ENCODE assay signal across 1 cellular context in the genomic region with DNA sequence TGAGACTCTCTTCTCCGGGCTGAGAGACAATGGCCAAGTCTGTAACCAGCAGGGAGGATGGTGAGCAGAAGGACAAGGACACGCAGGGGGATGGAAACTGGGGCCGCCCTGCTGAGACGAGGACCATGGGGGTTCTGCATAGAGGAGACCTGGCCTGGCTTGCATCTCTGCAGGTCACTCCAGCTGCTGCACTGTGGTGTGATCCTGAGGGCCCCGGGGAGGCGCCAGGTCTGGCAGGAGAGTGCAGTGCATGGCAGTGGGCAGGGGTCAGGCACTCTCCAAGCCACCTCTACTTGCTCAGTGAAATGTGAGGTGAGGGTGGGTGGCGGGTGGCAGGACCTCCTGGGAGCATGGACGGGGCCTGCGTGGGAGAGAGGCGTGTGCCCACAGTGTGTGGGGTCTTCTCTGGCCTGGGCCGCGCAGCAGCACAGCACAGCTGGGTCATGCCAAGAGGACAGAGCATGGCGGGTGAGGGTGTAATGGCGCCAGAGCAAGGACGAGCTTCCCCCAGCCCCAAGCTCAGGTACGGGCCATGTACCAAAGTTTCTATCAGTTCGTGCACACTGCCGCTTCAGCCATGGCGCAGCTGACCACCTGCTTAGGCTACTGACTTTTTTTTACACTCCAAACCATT.
TF ChIP-seq lines count a peak whose summit lies in the region.

No MANE protein-coding gene starts in this region.

TF ChIP-seq in GM23338, 12 proteins besides CTCF, POLR2A, EP300 and RAD21:
- TF ChIP-seq, protein P1, sequence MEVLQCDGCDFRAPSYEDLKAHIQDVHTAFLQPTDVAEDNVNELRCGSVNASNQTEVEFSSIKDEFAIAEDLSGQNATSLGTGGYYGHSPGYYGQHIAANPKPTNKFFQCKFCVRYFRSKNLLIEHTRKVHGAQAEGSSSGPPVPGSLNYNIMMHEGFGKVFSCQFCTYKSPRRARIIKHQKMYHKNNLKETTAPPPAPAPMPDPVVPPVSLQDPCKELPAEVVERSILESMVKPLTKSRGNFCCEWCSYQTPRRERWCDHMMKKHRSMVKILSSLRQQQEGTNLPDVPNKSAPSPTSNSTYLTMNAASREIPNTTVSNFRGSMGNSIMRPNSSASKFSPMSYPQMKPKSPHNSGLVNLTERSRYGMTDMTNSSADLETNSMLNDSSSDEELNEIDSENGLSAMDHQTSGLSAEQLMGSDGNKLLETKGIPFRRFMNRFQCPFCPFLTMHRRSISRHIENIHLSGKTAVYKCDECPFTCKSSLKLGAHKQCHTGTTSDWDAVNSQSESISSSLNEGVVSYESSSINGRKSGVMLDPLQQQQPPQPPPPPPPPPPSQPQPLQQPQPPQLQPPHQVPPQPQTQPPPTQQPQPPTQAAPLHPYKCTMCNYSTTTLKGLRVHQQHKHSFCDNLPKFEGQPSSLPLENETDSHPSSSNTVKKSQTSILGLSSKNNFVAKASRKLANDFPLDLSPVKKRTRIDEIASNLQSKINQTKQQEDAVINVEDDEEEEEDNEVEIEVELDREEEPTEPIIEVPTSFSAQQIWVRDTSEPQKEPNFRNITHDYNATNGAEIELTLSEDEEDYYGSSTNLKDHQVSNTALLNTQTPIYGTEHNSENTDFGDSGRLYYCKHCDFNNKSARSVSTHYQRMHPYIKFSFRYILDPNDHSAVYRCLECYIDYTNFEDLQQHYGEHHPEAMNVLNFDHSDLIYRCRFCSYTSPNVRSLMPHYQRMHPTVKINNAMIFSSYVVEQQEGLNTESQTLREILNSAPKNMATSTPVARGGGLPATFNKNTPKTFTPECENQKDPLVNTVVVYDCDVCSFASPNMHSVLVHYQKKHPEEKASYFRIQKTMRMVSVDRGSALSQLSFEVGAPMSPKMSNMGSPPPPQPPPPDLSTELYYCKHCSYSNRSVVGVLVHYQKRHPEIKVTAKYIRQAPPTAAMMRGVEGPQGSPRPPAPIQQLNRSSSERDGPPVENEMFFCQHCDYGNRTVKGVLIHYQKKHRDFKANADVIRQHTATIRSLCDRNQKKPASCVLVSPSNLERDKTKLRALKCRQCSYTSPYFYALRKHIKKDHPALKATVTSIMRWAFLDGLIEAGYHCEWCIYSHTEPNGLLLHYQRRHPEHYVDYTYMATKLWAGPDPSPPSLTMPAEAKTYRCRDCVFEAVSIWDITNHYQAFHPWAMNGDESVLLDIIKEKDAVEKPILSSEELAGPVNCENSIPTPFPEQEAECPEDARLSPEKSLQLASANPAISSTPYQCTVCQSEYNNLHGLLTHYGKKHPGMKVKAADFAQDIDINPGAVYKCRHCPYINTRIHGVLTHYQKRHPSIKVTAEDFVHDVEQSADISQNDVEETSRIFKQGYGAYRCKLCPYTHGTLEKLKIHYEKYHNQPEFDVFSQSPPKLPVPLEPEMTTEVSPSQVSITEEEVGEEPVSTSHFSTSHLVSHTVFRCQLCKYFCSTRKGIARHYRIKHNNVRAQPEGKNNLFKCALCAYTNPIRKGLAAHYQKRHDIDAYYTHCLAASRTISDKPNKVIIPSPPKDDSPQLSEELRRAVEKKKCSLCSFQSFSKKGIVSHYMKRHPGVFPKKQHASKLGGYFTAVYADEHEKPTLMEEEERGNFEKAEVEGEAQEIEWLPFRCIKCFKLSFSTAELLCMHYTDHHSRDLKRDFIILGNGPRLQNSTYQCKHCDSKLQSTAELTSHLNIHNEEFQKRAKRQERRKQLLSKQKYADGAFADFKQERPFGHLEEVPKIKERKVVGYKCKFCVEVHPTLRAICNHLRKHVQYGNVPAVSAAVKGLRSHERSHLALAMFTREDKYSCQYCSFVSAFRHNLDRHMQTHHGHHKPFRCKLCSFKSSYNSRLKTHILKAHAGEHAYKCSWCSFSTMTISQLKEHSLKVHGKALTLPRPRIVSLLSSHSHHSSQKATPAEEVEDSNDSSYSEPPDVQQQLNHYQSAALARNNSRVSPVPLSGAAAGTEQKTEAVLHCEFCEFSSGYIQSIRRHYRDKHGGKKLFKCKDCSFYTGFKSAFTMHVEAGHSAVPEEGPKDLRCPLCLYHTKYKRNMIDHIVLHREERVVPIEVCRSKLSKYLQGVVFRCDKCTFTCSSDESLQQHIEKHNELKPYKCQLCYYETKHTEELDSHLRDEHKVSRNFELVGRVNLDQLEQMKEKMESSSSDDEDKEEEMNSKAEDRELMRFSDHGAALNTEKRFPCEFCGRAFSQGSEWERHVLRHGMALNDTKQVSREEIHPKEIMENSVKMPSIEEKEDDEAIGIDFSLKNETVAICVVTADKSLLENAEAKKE (CRISPR knock-in tag; IDR thresholded peaks at IDR 0.05) = no peak
- TF ChIP-seq, protein P2, sequence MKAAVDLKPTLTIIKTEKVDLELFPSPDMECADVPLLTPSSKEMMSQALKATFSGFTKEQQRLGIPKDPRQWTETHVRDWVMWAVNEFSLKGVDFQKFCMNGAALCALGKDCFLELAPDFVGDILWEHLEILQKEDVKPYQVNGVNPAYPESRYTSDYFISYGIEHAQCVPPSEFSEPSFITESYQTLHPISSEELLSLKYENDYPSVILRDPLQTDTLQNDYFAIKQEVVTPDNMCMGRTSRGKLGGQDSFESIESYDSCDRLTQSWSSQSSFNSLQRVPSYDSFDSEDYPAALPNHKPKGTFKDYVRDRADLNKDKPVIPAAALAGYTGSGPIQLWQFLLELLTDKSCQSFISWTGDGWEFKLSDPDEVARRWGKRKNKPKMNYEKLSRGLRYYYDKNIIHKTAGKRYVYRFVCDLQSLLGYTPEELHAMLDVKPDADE (IDR thresholded peaks at IDR 0.05) = no peak
- TF ChIP-seq POLR2AphosphoS5 (IDR thresholded peaks at IDR 0.05; ENCODE audit: low read depth) = no peak
- TF ChIP-seq NANOG (IDR thresholded peaks at IDR 0.05; ENCODE audit: borderline replicate concordance) = no peak
- TF ChIP-seq, protein P3, sequence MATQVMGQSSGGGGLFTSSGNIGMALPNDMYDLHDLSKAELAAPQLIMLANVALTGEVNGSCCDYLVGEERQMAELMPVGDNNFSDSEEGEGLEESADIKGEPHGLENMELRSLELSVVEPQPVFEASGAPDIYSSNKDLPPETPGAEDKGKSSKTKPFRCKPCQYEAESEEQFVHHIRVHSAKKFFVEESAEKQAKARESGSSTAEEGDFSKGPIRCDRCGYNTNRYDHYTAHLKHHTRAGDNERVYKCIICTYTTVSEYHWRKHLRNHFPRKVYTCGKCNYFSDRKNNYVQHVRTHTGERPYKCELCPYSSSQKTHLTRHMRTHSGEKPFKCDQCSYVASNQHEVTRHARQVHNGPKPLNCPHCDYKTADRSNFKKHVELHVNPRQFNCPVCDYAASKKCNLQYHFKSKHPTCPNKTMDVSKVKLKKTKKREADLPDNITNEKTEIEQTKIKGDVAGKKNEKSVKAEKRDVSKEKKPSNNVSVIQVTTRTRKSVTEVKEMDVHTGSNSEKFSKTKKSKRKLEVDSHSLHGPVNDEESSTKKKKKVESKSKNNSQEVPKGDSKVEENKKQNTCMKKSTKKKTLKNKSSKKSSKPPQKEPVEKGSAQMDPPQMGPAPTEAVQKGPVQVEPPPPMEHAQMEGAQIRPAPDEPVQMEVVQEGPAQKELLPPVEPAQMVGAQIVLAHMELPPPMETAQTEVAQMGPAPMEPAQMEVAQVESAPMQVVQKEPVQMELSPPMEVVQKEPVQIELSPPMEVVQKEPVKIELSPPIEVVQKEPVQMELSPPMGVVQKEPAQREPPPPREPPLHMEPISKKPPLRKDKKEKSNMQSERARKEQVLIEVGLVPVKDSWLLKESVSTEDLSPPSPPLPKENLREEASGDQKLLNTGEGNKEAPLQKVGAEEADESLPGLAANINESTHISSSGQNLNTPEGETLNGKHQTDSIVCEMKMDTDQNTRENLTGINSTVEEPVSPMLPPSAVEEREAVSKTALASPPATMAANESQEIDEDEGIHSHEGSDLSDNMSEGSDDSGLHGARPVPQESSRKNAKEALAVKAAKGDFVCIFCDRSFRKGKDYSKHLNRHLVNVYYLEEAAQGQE (IDR thresholded peaks at IDR 0.05; ENCODE audit: unreplicated experiment) = no peak
